Comparison of ENCODE assay signal across 1 cellular context in the genomic region with DNA sequence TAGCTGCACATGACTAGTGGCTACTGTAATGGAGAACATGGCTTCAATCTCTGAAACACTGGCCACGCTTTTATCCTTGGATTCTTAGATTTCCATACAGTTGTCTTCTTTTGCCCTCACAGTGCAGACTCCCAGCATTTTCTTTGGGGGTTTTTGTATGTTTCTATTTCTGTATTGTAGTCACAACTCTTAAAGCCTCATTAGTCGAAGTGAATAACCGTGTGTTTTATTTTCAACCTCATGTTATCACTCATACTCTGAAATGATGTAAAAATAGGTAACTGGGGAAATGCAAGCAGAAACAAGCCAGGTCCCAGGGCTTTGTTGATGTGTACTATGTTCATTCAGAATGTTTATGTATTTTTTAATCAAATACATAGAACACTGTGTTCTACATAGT.
A peak's percentile ranks its signal among the peaks of the same experiment; 100 is the strongest.
TF ChIP-seq lines count a peak whose summit lies in the region.

No MANE protein-coding gene starts in this region.

TF ChIP-seq in GM12878, 131 proteins besides CTCF, POLR2A, EP300 and RAD21:
- TF ChIP-seq JUNB (IDR thresholded peaks at IDR 0.05): peak; percentile 88
- peak; percentile 28; the same call in 1 of the 2 replicates for TF ChIP-seq PML (IDR thresholded peaks at IDR 0.05; ENCODE audit: low read length)
- TF ChIP-seq ZNF217 (IDR thresholded peaks at IDR 0.05): peak; percentile 49; the same call in 1 of the 2 replicates
- peak; percentile 65 for TF ChIP-seq ZNF24 (IDR thresholded peaks at IDR 0.05)
- no peak for TF ChIP-seq STAT3 (IDR thresholded peaks at IDR 0.05; ENCODE audit: low read depth, low read length)
- TF ChIP-seq MEF2B (IDR thresholded peaks at IDR 0.05; ENCODE audit: partially characterized antibody, poor library complexity, severe bottlenecking): peak; percentile 94
- TF ChIP-seq NBN (IDR thresholded peaks at IDR 0.05): no peak
- TF ChIP-seq FOXM1 (IDR thresholded peaks at IDR 0.05; ENCODE audit: low read depth, low read length): peak; percentile 87; the same call in 1 of the 2 replicates
- TF ChIP-seq CHD4 (IDR thresholded peaks at IDR 0.05): no peak
- TF ChIP-seq RUNX3 (IDR thresholded peaks at IDR 0.05; ENCODE audit: low read length): peak; percentile 82
- TF ChIP-seq, protein P1, sequence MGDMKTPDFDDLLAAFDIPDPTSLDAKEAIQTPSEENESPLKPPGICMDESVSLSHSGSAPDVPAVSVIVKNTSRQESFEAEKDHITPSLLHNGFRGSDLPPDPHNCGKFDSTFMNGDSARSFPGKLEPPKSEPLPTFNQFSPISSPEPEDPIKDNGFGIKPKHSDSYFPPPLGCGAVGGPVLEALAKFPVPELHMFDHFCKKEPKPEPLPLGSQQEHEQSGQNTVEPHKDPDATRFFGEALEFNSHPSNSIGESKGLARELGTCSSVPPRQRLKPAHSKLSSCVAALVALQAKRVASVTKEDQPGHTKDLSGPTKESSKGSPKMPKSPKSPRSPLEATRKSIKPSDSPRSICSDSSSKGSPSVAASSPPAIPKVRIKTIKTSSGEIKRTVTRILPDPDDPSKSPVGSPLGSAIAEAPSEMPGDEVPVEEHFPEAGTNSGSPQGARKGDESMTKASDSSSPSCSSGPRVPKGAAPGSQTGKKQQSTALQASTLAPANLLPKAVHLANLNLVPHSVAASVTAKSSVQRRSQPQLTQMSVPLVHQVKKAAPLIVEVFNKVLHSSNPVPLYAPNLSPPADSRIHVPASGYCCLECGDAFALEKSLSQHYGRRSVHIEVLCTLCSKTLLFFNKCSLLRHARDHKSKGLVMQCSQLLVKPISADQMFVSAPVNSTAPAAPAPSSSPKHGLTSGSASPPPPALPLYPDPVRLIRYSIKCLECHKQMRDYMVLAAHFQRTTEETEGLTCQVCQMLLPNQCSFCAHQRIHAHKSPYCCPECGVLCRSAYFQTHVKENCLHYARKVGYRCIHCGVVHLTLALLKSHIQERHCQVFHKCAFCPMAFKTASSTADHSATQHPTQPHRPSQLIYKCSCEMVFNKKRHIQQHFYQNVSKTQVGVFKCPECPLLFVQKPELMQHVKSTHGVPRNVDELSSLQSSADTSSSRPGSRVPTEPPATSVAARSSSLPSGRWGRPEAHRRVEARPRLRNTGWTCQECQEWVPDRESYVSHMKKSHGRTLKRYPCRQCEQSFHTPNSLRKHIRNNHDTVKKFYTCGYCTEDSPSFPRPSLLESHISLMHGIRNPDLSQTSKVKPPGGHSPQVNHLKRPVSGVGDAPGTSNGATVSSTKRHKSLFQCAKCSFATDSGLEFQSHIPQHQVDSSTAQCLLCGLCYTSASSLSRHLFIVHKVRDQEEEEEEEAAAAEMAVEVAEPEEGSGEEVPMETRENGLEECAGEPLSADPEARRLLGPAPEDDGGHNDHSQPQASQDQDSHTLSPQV (IDR thresholded peaks at IDR 0.05): peak; percentile 14; the same call in 1 of the 2 replicates
- peak; percentile 55; the same call in 1 of the 2 replicates for TF ChIP-seq CHD2 (IDR thresholded peaks at IDR 0.05; ENCODE audit: borderline replicate concordance, low read depth, low read length)
- TF ChIP-seq ATF2 (IDR thresholded peaks at IDR 0.05; ENCODE audit: low read length): peak; percentile 67
- TF ChIP-seq, protein P2, sequence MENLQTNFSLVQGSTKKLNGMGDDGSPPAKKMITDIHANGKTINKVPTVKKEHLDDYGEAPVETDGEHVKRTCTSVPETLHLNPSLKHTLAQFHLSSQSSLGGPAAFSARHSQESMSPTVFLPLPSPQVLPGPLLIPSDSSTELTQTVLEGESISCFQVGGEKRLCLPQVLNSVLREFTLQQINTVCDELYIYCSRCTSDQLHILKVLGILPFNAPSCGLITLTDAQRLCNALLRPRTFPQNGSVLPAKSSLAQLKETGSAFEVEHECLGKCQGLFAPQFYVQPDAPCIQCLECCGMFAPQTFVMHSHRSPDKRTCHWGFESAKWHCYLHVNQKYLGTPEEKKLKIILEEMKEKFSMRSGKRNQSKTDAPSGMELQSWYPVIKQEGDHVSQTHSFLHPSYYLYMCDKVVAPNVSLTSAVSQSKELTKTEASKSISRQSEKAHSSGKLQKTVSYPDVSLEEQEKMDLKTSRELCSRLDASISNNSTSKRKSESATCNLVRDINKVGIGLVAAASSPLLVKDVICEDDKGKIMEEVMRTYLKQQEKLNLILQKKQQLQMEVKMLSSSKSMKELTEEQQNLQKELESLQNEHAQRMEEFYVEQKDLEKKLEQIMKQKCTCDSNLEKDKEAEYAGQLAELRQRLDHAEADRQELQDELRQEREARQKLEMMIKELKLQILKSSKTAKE (IDR thresholded peaks at IDR 0.05; ENCODE audit: low read depth, poor library complexity, severe bottlenecking): peak; percentile 83
- TF ChIP-seq IRF4 (IDR thresholded peaks at IDR 0.05; ENCODE audit: low read depth, low read length): peak; percentile 44; the same call in 1 of the 2 replicates
- TF ChIP-seq ZBED1 (IDR thresholded peaks at IDR 0.05; ENCODE audit: borderline replicate concordance): no peak
- no peak for TF ChIP-seq TCF12 (IDR thresholded peaks at IDR 0.05; ENCODE audit: low read depth, low read length)
- TF ChIP-seq MTA2 (IDR thresholded peaks at IDR 0.05; ENCODE audit: low read depth): peak; percentile 95
- TF ChIP-seq BHLHE40 (IDR thresholded peaks at IDR 0.05; ENCODE audit: borderline replicate concordance in 1 of 2, low read depth in 2 of 2, low read length in 1 of 2): peak in 1 of 2 experiments; percentile 61; a peak in 2 of 4 replicates
- TF ChIP-seq, protein P3, sequence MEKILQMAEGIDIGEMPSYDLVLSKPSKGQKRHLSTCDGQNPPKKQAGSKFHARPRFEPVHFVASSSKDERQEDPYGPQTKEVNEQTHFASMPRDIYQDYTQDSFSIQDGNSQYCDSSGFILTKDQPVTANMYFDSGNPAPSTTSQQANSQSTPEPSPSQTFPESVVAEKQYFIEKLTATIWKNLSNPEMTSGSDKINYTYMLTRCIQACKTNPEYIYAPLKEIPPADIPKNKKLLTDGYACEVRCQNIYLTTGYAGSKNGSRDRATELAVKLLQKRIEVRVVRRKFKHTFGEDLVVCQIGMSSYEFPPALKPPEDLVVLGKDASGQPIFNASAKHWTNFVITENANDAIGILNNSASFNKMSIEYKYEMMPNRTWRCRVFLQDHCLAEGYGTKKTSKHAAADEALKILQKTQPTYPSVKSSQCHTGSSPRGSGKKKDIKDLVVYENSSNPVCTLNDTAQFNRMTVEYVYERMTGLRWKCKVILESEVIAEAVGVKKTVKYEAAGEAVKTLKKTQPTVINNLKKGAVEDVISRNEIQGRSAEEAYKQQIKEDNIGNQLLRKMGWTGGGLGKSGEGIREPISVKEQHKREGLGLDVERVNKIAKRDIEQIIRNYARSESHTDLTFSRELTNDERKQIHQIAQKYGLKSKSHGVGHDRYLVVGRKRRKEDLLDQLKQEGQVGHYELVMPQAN (conservative IDR thresholded peaks at IDR 0.05): 0 out of 2 replicates have a peak, but pooled peaks have one; percentile 31
- TF ChIP-seq BACH1 (IDR thresholded peaks at IDR 0.05; ENCODE audit: borderline replicate concordance): peak; percentile 39; the same call in 1 of the 2 replicates
- no peak for TF ChIP-seq NFYA (IDR thresholded peaks at IDR 0.05; ENCODE audit: borderline replicate concordance, low read depth, low read length)
- TF ChIP-seq MEF2A (IDR thresholded peaks at IDR 0.05; ENCODE audit: insufficient read depth, low read depth, low read length): peak; percentile 98
- TF ChIP-seq DPF2 (IDR thresholded peaks at IDR 0.05): peak; percentile 61; the same call in 1 of the 2 replicates
- TF ChIP-seq IKZF2 (IDR thresholded peaks at IDR 0.05): peak; percentile 88
- peak; percentile 94 for TF ChIP-seq NFIC (IDR thresholded peaks at IDR 0.05; ENCODE audit: low read depth, low read length)
- TF ChIP-seq TBL1XR1 (IDR thresholded peaks at IDR 0.05; ENCODE audit: low read depth, low read length): peak; percentile 74; the same call in 1 of the 2 replicates
- TF ChIP-seq BMI1 (IDR thresholded peaks at IDR 0.05; ENCODE audit: borderline replicate concordance): peak; percentile 60; the same call in 1 of the 2 replicates
- peak; percentile 78 for TF ChIP-seq ATF7 (IDR thresholded peaks at IDR 0.05; ENCODE audit: low read depth)
- TF ChIP-seq SREBF1 (IDR thresholded peaks at IDR 0.05; ENCODE audit: low read length): no peak
- TF ChIP-seq TCF7 (IDR thresholded peaks at IDR 0.05; ENCODE audit: borderline replicate concordance): 0 out of 2 replicates have a peak, but pooled peaks have one; percentile 22
- TF ChIP-seq MYB (IDR thresholded peaks at IDR 0.05; ENCODE audit: borderline replicate concordance, low read depth, low read length): peak; percentile 89
- TF ChIP-seq, protein P4, sequence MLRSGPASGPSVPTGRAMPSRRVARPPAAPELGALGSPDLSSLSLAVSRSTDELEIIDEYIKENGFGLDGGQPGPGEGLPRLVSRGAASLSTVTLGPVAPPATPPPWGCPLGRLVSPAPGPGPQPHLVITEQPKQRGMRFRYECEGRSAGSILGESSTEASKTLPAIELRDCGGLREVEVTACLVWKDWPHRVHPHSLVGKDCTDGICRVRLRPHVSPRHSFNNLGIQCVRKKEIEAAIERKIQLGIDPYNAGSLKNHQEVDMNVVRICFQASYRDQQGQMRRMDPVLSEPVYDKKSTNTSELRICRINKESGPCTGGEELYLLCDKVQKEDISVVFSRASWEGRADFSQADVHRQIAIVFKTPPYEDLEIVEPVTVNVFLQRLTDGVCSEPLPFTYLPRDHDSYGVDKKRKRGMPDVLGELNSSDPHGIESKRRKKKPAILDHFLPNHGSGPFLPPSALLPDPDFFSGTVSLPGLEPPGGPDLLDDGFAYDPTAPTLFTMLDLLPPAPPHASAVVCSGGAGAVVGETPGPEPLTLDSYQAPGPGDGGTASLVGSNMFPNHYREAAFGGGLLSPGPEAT (IDR thresholded peaks at IDR 0.05; ENCODE audit: low read depth): peak; percentile 95; the same call in 1 of the 2 replicates
- TF ChIP-seq EED (IDR thresholded peaks at IDR 0.05; ENCODE audit: low read depth): peak; percentile 54; the same call in 1 of the 2 replicates
- peak; percentile 80 for TF ChIP-seq IKZF1 (conservative IDR thresholded peaks at IDR 0.05)
- no peak for TF ChIP-seq NFXL1 (IDR thresholded peaks at IDR 0.05; ENCODE audit: borderline replicate concordance)
- peak; percentile 88 for TF ChIP-seq BCL11A (IDR thresholded peaks at IDR 0.05; ENCODE audit: low read depth, low read length)
- TF ChIP-seq CREM (IDR thresholded peaks at IDR 0.05; ENCODE audit: low read depth): peak; percentile 75; the same call in 1 of the 2 replicates
- TF ChIP-seq CREB1 (IDR thresholded peaks at IDR 0.05; ENCODE audit: low read depth): peak; percentile 47; the same call in 1 of the 2 replicates
